In the genomic region with DNA sequence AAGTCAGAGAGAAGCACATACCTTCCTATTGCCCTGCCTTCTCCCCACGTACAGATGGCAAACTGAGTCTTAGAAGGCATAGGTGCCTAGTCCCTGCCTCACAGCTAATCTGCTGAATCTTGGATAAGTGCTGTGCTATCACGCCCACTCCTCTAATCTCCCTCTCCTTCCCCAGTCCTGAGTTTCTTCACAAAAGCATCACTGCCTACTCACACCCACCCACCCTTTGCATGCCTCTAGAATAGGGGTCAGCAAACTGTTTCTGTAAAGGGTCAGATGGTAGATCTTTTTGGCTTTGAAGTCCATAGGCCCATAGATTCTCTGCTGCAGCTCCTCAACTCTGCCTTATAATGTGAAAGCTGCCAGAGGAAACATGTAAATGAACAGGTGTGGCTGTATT, we compare ENCODE assay signal across 1 cellular context.
TF ChIP-seq lines count a peak whose summit lies in the region.

No MANE protein-coding gene starts in this region.

TF ChIP-seq in H1, 55 proteins besides CTCF, POLR2A, EP300 and RAD21:
- TF ChIP-seq KDM5A (IDR thresholded peaks at IDR 0.05; ENCODE audit: low read length) (no peak), EZH2 (IDR thresholded peaks at IDR 0.05; ENCODE audit: low read depth, low read length, severe bottlenecking) (no peak), RXRA (IDR thresholded peaks at IDR 0.05; ENCODE audit: insufficient read depth, low read depth, low read length) (no peak), TAF7 (optimal IDR thresholded peaks at IDR 0.05; ENCODE audit: borderline replicate concordance, low read depth, low read length) (no peak), NANOG (IDR thresholded peaks at IDR 0.05; ENCODE audit: insufficient read depth, low read depth, low read length, poor library complexity, severe bottlenecking) (no peak), POLR2AphosphoS5 (IDR thresholded peaks at IDR 0.05; ENCODE audit: low read depth, low read length) (no peak), CREB1 (IDR thresholded peaks at IDR 0.05) (no peak), SP1 (IDR thresholded peaks at IDR 0.05; ENCODE audit: low read depth, low read length) (no peak), HDAC2 (IDR thresholded peaks at IDR 0.05; ENCODE audit: borderline replicate concordance in 1 of 2, low read depth in 2 of 2, low read length in 2 of 2) (no peak), JUN (IDR thresholded peaks at IDR 0.05; ENCODE audit: low read depth, low read length) (no peak), TCF12 (IDR thresholded peaks at IDR 0.05; ENCODE audit: low read depth, low read length) (no peak), SP2 (IDR thresholded peaks at IDR 0.05; ENCODE audit: low read length) (no peak)
- TF ChIP-seq, protein P1, sequence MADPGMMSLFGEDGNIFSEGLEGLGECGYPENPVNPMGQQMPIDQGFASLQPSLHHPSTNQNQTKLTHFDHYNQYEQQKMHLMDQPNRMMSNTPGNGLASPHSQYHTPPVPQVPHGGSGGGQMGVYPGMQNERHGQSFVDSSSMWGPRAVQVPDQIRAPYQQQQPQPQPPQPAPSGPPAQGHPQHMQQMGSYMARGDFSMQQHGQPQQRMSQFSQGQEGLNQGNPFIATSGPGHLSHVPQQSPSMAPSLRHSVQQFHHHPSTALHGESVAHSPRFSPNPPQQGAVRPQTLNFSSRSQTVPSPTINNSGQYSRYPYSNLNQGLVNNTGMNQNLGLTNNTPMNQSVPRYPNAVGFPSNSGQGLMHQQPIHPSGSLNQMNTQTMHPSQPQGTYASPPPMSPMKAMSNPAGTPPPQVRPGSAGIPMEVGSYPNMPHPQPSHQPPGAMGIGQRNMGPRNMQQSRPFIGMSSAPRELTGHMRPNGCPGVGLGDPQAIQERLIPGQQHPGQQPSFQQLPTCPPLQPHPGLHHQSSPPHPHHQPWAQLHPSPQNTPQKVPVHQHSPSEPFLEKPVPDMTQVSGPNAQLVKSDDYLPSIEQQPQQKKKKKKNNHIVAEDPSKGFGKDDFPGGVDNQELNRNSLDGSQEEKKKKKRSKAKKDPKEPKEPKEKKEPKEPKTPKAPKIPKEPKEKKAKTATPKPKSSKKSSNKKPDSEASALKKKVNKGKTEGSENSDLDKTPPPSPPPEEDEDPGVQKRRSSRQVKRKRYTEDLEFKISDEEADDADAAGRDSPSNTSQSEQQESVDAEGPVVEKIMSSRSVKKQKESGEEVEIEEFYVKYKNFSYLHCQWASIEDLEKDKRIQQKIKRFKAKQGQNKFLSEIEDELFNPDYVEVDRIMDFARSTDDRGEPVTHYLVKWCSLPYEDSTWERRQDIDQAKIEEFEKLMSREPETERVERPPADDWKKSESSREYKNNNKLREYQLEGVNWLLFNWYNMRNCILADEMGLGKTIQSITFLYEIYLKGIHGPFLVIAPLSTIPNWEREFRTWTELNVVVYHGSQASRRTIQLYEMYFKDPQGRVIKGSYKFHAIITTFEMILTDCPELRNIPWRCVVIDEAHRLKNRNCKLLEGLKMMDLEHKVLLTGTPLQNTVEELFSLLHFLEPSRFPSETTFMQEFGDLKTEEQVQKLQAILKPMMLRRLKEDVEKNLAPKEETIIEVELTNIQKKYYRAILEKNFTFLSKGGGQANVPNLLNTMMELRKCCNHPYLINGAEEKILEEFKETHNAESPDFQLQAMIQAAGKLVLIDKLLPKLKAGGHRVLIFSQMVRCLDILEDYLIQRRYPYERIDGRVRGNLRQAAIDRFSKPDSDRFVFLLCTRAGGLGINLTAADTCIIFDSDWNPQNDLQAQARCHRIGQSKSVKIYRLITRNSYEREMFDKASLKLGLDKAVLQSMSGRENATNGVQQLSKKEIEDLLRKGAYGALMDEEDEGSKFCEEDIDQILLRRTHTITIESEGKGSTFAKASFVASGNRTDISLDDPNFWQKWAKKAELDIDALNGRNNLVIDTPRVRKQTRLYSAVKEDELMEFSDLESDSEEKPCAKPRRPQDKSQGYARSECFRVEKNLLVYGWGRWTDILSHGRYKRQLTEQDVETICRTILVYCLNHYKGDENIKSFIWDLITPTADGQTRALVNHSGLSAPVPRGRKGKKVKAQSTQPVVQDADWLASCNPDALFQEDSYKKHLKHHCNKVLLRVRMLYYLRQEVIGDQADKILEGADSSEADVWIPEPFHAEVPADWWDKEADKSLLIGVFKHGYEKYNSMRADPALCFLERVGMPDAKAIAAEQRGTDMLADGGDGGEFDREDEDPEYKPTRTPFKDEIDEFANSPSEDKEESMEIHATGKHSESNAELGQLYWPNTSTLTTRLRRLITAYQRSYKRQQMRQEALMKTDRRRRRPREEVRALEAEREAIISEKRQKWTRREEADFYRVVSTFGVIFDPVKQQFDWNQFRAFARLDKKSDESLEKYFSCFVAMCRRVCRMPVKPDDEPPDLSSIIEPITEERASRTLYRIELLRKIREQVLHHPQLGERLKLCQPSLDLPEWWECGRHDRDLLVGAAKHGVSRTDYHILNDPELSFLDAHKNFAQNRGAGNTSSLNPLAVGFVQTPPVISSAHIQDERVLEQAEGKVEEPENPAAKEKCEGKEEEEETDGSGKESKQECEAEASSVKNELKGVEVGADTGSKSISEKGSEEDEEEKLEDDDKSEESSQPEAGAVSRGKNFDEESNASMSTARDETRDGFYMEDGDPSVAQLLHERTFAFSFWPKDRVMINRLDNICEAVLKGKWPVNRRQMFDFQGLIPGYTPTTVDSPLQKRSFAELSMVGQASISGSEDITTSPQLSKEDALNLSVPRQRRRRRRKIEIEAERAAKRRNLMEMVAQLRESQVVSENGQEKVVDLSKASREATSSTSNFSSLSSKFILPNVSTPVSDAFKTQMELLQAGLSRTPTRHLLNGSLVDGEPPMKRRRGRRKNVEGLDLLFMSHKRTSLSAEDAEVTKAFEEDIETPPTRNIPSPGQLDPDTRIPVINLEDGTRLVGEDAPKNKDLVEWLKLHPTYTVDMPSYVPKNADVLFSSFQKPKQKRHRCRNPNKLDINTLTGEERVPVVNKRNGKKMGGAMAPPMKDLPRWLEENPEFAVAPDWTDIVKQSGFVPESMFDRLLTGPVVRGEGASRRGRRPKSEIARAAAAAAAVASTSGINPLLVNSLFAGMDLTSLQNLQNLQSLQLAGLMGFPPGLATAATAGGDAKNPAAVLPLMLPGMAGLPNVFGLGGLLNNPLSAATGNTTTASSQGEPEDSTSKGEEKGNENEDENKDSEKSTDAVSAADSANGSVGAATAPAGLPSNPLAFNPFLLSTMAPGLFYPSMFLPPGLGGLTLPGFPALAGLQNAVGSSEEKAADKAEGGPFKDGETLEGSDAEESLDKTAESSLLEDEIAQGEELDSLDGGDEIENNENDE (IDR thresholded peaks at IDR 0.05; ENCODE audit: insufficient replicate concordance, low read length): no peak
- TF ChIP-seq, protein P2, sequence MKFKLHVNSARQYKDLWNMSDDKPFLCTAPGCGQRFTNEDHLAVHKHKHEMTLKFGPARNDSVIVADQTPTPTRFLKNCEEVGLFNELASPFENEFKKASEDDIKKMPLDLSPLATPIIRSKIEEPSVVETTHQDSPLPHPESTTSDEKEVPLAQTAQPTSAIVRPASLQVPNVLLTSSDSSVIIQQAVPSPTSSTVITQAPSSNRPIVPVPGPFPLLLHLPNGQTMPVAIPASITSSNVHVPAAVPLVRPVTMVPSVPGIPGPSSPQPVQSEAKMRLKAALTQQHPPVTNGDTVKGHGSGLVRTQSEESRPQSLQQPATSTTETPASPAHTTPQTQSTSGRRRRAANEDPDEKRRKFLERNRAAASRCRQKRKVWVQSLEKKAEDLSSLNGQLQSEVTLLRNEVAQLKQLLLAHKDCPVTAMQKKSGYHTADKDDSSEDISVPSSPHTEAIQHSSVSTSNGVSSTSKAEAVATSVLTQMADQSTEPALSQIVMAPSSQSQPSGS (IDR thresholded peaks at IDR 0.05; ENCODE audit: low read length): no peak
- TF ChIP-seq, protein P3, sequence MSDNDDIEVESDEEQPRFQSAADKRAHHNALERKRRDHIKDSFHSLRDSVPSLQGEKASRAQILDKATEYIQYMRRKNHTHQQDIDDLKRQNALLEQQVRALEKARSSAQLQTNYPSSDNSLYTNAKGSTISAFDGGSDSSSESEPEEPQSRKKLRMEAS (IDR thresholded peaks at IDR 0.05): no peak
- TF ChIP-seq, protein P4, sequence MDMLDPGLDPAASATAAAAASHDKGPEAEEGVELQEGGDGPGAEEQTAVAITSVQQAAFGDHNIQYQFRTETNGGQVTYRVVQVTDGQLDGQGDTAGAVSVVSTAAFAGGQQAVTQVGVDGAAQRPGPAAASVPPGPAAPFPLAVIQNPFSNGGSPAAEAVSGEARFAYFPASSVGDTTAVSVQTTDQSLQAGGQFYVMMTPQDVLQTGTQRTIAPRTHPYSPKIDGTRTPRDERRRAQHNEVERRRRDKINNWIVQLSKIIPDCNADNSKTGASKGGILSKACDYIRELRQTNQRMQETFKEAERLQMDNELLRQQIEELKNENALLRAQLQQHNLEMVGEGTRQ (IDR thresholded peaks at IDR 0.05; ENCODE audit: low read length): no peak
